ENCODE assay signal across 8 cellular contexts in genomic region chr5:35803221-35803651, GRCh38. TPM values are rescaled to one million over a fixed set of nuclear protein-coding genes. Genes with fewer than 3 reads are reported as not detected.
DNase-seq lines count a peak whose midpoint lies in the region; ATAC-seq, FAIRE-seq and TF ChIP-seq lines count a peak whose summit lies in the region.

No MANE protein-coding gene starts in this region.

- no CpG with 5 or more reads among the region's 3 CpGs for WGBS in HepG2 (ENCODE audit: low lambda C conversion rate)

- intact Hi-C loops in HepG2 (cut with micrococcal nuclease; ENCODE audit: unreplicated experiment), result no loop called here

- H3K9me3 ChIP-seq in HepG2 (ENCODE audit: low read length), result no peaks in the 10 kb centered on the region

- H2AFZ ChIP-seq in HepG2 (ENCODE audit: low read length), result no peak overlapping the region

- no peak for TF ChIP-seq CTCF in HepG2 (CRISPR knock-in tag; IDR thresholded peaks at IDR 0.05)

- ATAC-seq in HepG2 (no peak), HG03439 (IDR thresholded peaks at IDR 0.05; ENCODE audit: unreplicated experiment) (no peak), HG03342 (IDR thresholded peaks at IDR 0.05; ENCODE audit: unreplicated experiment) (no peak)

- H3K27ac ChIP-seq in caudate nucleus (ENCODE audit: low read depth, low read length) (peak overlapping the region; percentile 81), HepG2 (ENCODE audit: extremely low read length, insufficient read depth, low read length) (no peak overlapping the region)

- no peaks in the 10 kb centered on the region for H3K27me3 ChIP-seq in HepG2 (ENCODE audit: control insufficient read depth in 1 of 2, insufficient read depth in 2 of 2, low read length in 2 of 2)

- no peaks in the 10 kb centered on the region for H3K36me3 ChIP-seq in HepG2 (replicated peaks in 1 of 2; ENCODE audit: control insufficient read depth in 1 of 2, insufficient read depth in 2 of 2, low read length in 2 of 2)

- no peak for TF ChIP-seq EP300 in HepG2 (IDR thresholded peaks at IDR 0.05; ENCODE audit: low read depth in 2 of 2, low read length in 2 of 2)
- no peak for TF ChIP-seq EP300 in HepG2 (CRISPR knock-in tag; IDR thresholded peaks at IDR 0.05; ENCODE audit: borderline replicate concordance)

- no peaks in the 10 kb centered on the region for H3K79me2 ChIP-seq in HepG2 (ENCODE audit: insufficient read depth, low read length)

- no peak for TF ChIP-seq POLR2A in HepG2 (IDR thresholded peaks at IDR 0.05; ENCODE audit: insufficient read depth in 1 of 2, low read depth in 2 of 2, low read length in 2 of 2)

- no peak overlapping the region for H3K4me3 ChIP-seq in HepG2 (replicated peaks in 1 of 3; ENCODE audit: insufficient read depth in 1 of 3, low read depth in 2 of 3, low read length in 3 of 3)

- no peak for TF ChIP-seq RAD21 in HepG2 (CRISPR knock-in tag; IDR thresholded peaks at IDR 0.05)

- no peak for FAIRE-seq in HepG2 (lab: Jason Lieb, UNC)

- H3K4me1 ChIP-seq in HepG2 (ENCODE audit: insufficient read depth, low read length), result no peaks in the 10 kb centered on the region

- in situ Hi-C loops in HepG2 (cut with HindIII; ENCODE audit: extremely low pct_ligation_motif_present, low pct_unique_long_range_greater_than_20kb), result no loop called here

- DNase-seq in GM04503 (ENCODE audit: low read depth) (peak; percentile 49), NCI-H226 (peak; percentile 20), caudate nucleus (lab: John Stamatoyannopoulos, UW) (peak in 58 of 61 donors; percentile 1 to 87 (median 50)), HepG2 (ENCODE audit: low spot score) (no peak)
- DNase-seq in stimulated activated CD4-positive, alpha-beta T cell treated with anti-CD3 and anti-CD28 coated beads, Interleukin-2, amount 100 ng/mL, for 24 hours, result no peak
- DNase-seq in activated CD8-positive, alpha-beta memory T cell treated with anti-CD3 and anti-CD28 coated beads, Interleukin-2, amount 50 U/mL, for 4 hours, result no peak

- H4K20me1 ChIP-seq in HepG2 (ENCODE audit: insufficient read depth, low read length), result no peaks in the 10 kb centered on the region

- H3K9ac ChIP-seq in HepG2 (ENCODE audit: insufficient read depth, low read depth, low read length), result no peak overlapping the region

- POLR2A ChIA-PET in HepG2 (lab: Yijun Ruan, JAX), result no interaction called here

- H3K4me2 ChIP-seq in HepG2 (ENCODE audit: low read depth, low read length), result no peak overlapping the region

- CTCF ChIA-PET in HepG2 (lab: Yijun Ruan, JAX; ENCODE audit: low intra/inter-chr PET ratio, low total read pairs), result no interaction called here

- BruUV-seq in HepG2 (replicated peaks; lab: Mats Ljungman, UMichigan), result no TSS peak

TF ChIP-seq in HepG2, 621 proteins besides CTCF, POLR2A, EP300 and RAD21 (continues in another document):
- no peak for TF ChIP-seq FOXO4 (CRISPR knock-in tag; conservative IDR thresholded peaks at IDR 0.05)
- TF ChIP-seq ZNF7 (CRISPR knock-in tag; IDR thresholded peaks at IDR 0.05), result no peak
- no peak for TF ChIP-seq E2F1 (CRISPR knock-in tag; IDR thresholded peaks at IDR 0.05)
- TF ChIP-seq ZSCAN20 (CRISPR knock-in tag; IDR thresholded peaks at IDR 0.05; ENCODE audit: borderline replicate concordance), result no peak
- peak; percentile 43; the same call in 1 of the 2 replicates for TF ChIP-seq RFX1 (IDR thresholded peaks at IDR 0.05)
- no peak for TF ChIP-seq AKNA (CRISPR knock-in tag; IDR thresholded peaks at IDR 0.05; ENCODE audit: borderline replicate concordance)
- no peak for TF ChIP-seq ZNF691 (CRISPR knock-in tag; IDR thresholded peaks at IDR 0.05; ENCODE audit: borderline replicate concordance, low read depth)

RNA-seq across cellular contexts. Expression of gene IL7R, which starts 53.5 kb away (rescaled TPM):
- not detected in 2 replicates for total RNA-seq in HepG2 (2016; rRNA removed; fragmentation: Illumina TruSeq; extraction: Trizol)
- total RNA-seq in HepG2 (2016; cell fraction: cytosol; rRNA removed; fragmentation: Illumina TruSeq; extraction: Trizol; ENCODE audit: low read depth), result not detected in 2 replicates
- total RNA-seq in HepG2 (2016; cell fraction: insoluble cytoplasmic fraction; rRNA removed; fragmentation: Illumina TruSeq; extraction: Trizol), result not detected in 2 replicates
- total RNA-seq in HepG2 (2016; cell fraction: membrane; rRNA removed; fragmentation: Illumina TruSeq; extraction: Trizol), result not detected in 2 replicates
- total RNA-seq in HepG2 (2016; cell fraction: nucleus; rRNA removed; fragmentation: Illumina TruSeq; extraction: Trizol), result not detected in 2 replicates
- not detected in 2 replicates for polyA plus RNA-seq in HepG2 (2011; rRNA removed)
- not detected in 2 replicates for polyA plus RNA-seq in HepG2 (2011; cell fraction: cytosol; rRNA removed)
- not detected in 2 replicates for polyA plus RNA-seq in HepG2 (2011; cell fraction: nucleus; rRNA removed)
- polyA plus RNA-seq in HepG2 (2012), result not detected in 2 replicates
- polyA plus RNA-seq in HepG2 (2016; cell fraction: cytosol; fragmentation: Illumina TruSeq; extraction: Trizol; ENCODE audit: low read depth), result not detected in 2 replicates
- polyA plus RNA-seq in HepG2 (2016; cell fraction: insoluble cytoplasmic fraction; fragmentation: Illumina TruSeq; extraction: Trizol; ENCODE audit: low read depth), result not detected in 2 replicates
- polyA plus RNA-seq in HepG2 (2016; cell fraction: membrane; fragmentation: Illumina TruSeq; extraction: Trizol; ENCODE audit: low read depth), result not detected in 2 replicates
- not detected in 2 replicates for polyA plus RNA-seq in HepG2 (2016; cell fraction: nucleus; fragmentation: Illumina TruSeq; extraction: Trizol; ENCODE audit: insufficient read depth, low read depth)
- polyA minus RNA-seq in HepG2 (2011; rRNA and poly(A)+ RNA removed; ENCODE audit: low replicate concordance), result 3.3 TPM in 1 of 2 replicates, not detected in the other
- polyA minus RNA-seq in HepG2 (2011; cell fraction: cytosol; rRNA and poly(A)+ RNA removed), result not detected in 2 replicates
- polyA minus RNA-seq in HepG2 (2011; cell fraction: nucleus; rRNA and poly(A)+ RNA removed), result not detected in 2 replicates

Comparison
In these comparisons a context has a peak if more than half of its experiments do, and no peak if none do; other contexts are left out.
1. DNase-seq: peak in GM04503 (single experiment), NCI-H226 (single experiment) and caudate nucleus (58 of 61); none in HepG2 (single experiment), stimulated activated CD4-positive, alpha-beta T cell treated with anti-CD3 and anti-CD28 coated beads, Interleukin-2, amount 100 ng/mL, for 24 hours (0 of 2) and activated CD8-positive, alpha-beta memory T cell treated with anti-CD3 and anti-CD28 coated beads, Interleukin-2, amount 50 U/mL, for 4 hours (single experiment).